Comparison of ENCODE assay signal across 18 cellular contexts in genomic region chr21:33291686-33292085, GRCh38. TPM values are rescaled to one million over a fixed set of nuclear protein-coding genes. Genes with fewer than 3 reads are reported as not detected.
DNase-seq lines count a peak whose midpoint lies in the region; ATAC-seq, FAIRE-seq and TF ChIP-seq lines count a peak whose summit lies in the region.
"Had no signal": no experiment of that assay in that cellular context is flagged by ENCODE, and none has a peak within 500 bp of the region (broad histone marks: within the 10 kb centered on the region; RNA-seq: fewer than 3 reads in every experiment).

No MANE protein-coding gene starts in this region.

- no peak for TF ChIP-seq EP300 in K562 (IDR thresholded peaks at IDR 0.05; ENCODE audit: low read length)

- FAIRE-seq in K562 (lab: Jason Lieb, UNC): no peak

- H3K9me3 ChIP-seq in BLaER1 (no peaks in the 10 kb centered on the region), OCI-LY1 (ENCODE audit: low read length) (no peaks in the 10 kb centered on the region), K562 (replicated peaks; ENCODE audit: control insufficient read depth, insufficient read depth, low read depth, low read length) (no peaks in the 10 kb centered on the region), mesenchymal stem cell (ENCODE audit: control insufficient read depth, low read length) (no peaks in the 10 kb centered on the region)
- H3K9me3 ChIP-seq: BLaER1 treated with 17β-estradiol and CSF1 and Interleukin-3, amounts not matched to agents 10 nM and 100 nM had no signal

- H3K23ac ChIP-seq in mesenchymal stem cell (ENCODE audit: low read length in 2 of 2): no peak overlapping the region

- H3K79me2 ChIP-seq in OCI-LY1 (ENCODE audit: insufficient read depth, low read length): no peaks in the 10 kb centered on the region
- no peaks in the 10 kb centered on the region for H3K79me2 ChIP-seq in K562 (ENCODE audit: control insufficient read depth, insufficient read depth, low read length)

- no peak for TF ChIP-seq RAD21 in K562 (CRISPR knock-in tag; conservative IDR thresholded peaks at IDR 0.05 in 1 of 2, IDR thresholded peaks at IDR 0.05 in 1 of 2)

- peaks cover 7% of the 10 kb centered on the region for H3K4me1 Mint-ChIP-seq in neural crest cell
- H3K4me1 Mint-ChIP-seq: H9 had no signal

- H3K27ac Mint-ChIP-seq in neural crest cell (ENCODE audit: unreplicated experiment): peak overlapping the region; percentile 90

- H2BK15ac ChIP-seq in mesenchymal stem cell (ENCODE audit: low read depth, poor library complexity, severe bottlenecking): no peak overlapping the region

- H3K27me3 ChIP-seq in BLaER1 (no peaks in the 10 kb centered on the region), OCI-LY1 (ENCODE audit: insufficient read depth, low read length) (no peaks in the 10 kb centered on the region), K562 (ENCODE audit: control insufficient read depth in 2 of 2, insufficient read depth in 2 of 2, low read length in 2 of 2) (no peaks in the 10 kb centered on the region), mesenchymal stem cell (ENCODE audit: control insufficient read depth in 1 of 2, insufficient read depth in 1 of 2, low read length in 2 of 2) (no peaks in the 10 kb centered on the region)
- H3K27me3 ChIP-seq: BLaER1 treated with 17β-estradiol and CSF1 and Interleukin-3, amounts not matched to agents 10 nM and 100 nM had no signal

- no peak overlapping the region for H3K4me3 Mint-ChIP-seq in neural crest cell
- H3K4me3 Mint-ChIP-seq: CD8-positive, alpha-beta T cell; H9 had no signal

- no peaks in the 10 kb centered on the region for H3K27me3 Mint-ChIP-seq in neural crest cell (ENCODE audit: low read depth)

- in situ Hi-C loops in K562 (cut with MboI) (no loop called here), KBM-7 (cut with MboI; ENCODE audit: low pct_unique_long_range_greater_than_20kb, low sequenced_read_pairs) (no loop called here)

- H3K79me1 ChIP-seq in mesenchymal stem cell (replicated peaks; ENCODE audit: low read length, poor library complexity, severe bottlenecking): no peaks in the 10 kb centered on the region

- H4K20me1 ChIP-seq in BLaER1: no peaks in the 10 kb centered on the region
- H4K20me1 ChIP-seq in OCI-LY1 (ENCODE audit: insufficient read depth, low read length): no peaks in the 10 kb centered on the region
- H4K20me1 ChIP-seq in K562 (replicated peaks; ENCODE audit: control insufficient read depth, insufficient read depth, low read length): no peaks in the 10 kb centered on the region

- no peak overlapping the region for H4K91ac ChIP-seq in mesenchymal stem cell (ENCODE audit: low read length)

- H2BK5ac ChIP-seq in mesenchymal stem cell (ENCODE audit: low read depth, low read length, poor library complexity, severe bottlenecking): no peak overlapping the region

- H3K9me1 ChIP-seq in K562 (ENCODE audit: control insufficient read depth, insufficient read depth, low read length): no peaks in the 10 kb centered on the region

- H2BK12ac ChIP-seq in mesenchymal stem cell (ENCODE audit: low read length in 2 of 2): no peak overlapping the region

- 0 out of 2 replicates have a peak, but pooled peaks cover 4% of the 10 kb centered on the region for H3F3A ChIP-seq in OCI-LY1 (ENCODE audit: insufficient read depth, low read length)

- TF ChIP-seq CTCF in OCI-LY1 (IDR thresholded peaks at IDR 0.05; ENCODE audit: low read length) (no peak), K562 (IDR thresholded peaks at IDR 0.05 in 2 of 3, conservative IDR thresholded peaks at IDR 0.05 in 1 of 3; ENCODE audit: insufficient read depth in 2 of 3, low read depth in 1 of 3, low read length in 3 of 3) (no peak), neural crest cell (conservative IDR thresholded peaks at IDR 0.05) (no peak), GM10248 (IDR thresholded peaks at IDR 0.05; ENCODE audit: control extremely low read depth, extremely low read depth, low read depth, missing control alignments) (no peak)

- CTCF ChIA-PET in K562 (lab: Yijun Ruan, JAX; ENCODE audit: low intra/inter-chr PET ratio): no interaction called here
- CTCF ChIA-PET in GM10248 (lab: Yijun Ruan, JAX): interaction anchor here (1.6 kb wide), 1 partner anchor 12 kb away, joined by 3 read pairs; no protein-coding TSS in a partner anchor

- no peak overlapping the region for H2AK5ac ChIP-seq in mesenchymal stem cell (ENCODE audit: low read length, severe bottlenecking)

- no peak overlapping the region for H2BK120ac ChIP-seq in mesenchymal stem cell (ENCODE audit: low read depth, low read length)

- no TSS peak for BruUV-seq in K562 (replicated peaks; lab: Mats Ljungman, UMichigan)

- H3K36me3 Mint-ChIP-seq in neural crest cell (ENCODE audit: low read depth): peaks cover 6% of the 10 kb centered on the region

- H3K27ac ChIP-seq in BLaER1 (0 out of 2 replicates have a peak overlapping the region, but pooled peaks have one; percentile 36), OCI-LY1 (ENCODE audit: low read depth, low read length, poor library complexity, severe bottlenecking) (peak overlapping the region; percentile 96), K562 (ENCODE audit: extremely low read depth, low read depth, low read length) (no peak overlapping the region), mesenchymal stem cell (ENCODE audit: low read length, poor library complexity, severe bottlenecking) (no peak overlapping the region)
- H3K27ac ChIP-seq: BLaER1 treated with 17β-estradiol and CSF1 and Interleukin-3, amounts not matched to agents 10 nM and 100 nM had no signal

- intact Hi-C loops in K562 (cut with micrococcal nuclease): no loop called here

- POLR2A ChIA-PET in K562 (lab: Yijun Ruan, JAX): no interaction called here
- POLR2A ChIA-PET in GM10248 (lab: Yijun Ruan, JAX): no interaction called here

- H3K4ac ChIP-seq in mesenchymal stem cell (ENCODE audit: low read depth in 1 of 2, low read length in 2 of 2): no peak overlapping the region

- H3K9ac ChIP-seq in BLaER1 (no peak overlapping the region), OCI-LY1 (ENCODE audit: low read length) (no peak overlapping the region), K562 (ENCODE audit: insufficient read depth in 1 of 2, low read depth in 2 of 2, low read length in 2 of 2) (no peak overlapping the region), mesenchymal stem cell (ENCODE audit: low read length) (no peak overlapping the region)

- no peaks in the 10 kb centered on the region for H3K9me2 ChIP-seq in OCI-LY1 (ENCODE audit: low read depth, low read length)

- 84% methylated on average over 9 of the region's 9 CpGs for WGBS in K562 (ENCODE audit: insufficient coverage, low coverage, missing lambda C conversion rate)
- 96% methylated on average over 8 of the region's 9 CpGs for WGBS in mesenchymal stem cell

- H3K4me1 ChIP-seq in BLaER1 (peaks cover 59% of the 10 kb centered on the region), OCI-LY1 (ENCODE audit: insufficient read depth, low read length, severe bottlenecking) (peaks cover 61% of the 10 kb centered on the region), K562 (replicated peaks in 1 of 2; ENCODE audit: control insufficient read depth in 2 of 2, insufficient read depth in 2 of 2, low read length in 2 of 2) (peaks cover 3 to 8% of the 10 kb centered on the region in 2 experiments; a peak in 3 of 5 replicates), mesenchymal stem cell (ENCODE audit: control insufficient read depth, insufficient read depth, low read depth, low read length) (peaks cover 13% of the 10 kb centered on the region)

- no peak for TF ChIP-seq POLR2A in K562 (conservative IDR thresholded peaks at IDR 0.05)

- H3K18ac ChIP-seq in mesenchymal stem cell (ENCODE audit: low read depth in 1 of 2, low read length in 2 of 2): no peak overlapping the region

- H3K4me3 ChIP-seq in BLaER1: no peak overlapping the region
- H3K4me3 ChIP-seq in OCI-LY1 (ENCODE audit: low read depth, low read length, poor library complexity, severe bottlenecking): no peak overlapping the region
- no peak overlapping the region for H3K4me3 ChIP-seq in K562
- no peak overlapping the region for H3K4me3 ChIP-seq in mesenchymal stem cell (ENCODE audit: insufficient read depth in 1 of 2, low read depth in 1 of 2, low read length in 2 of 2)
- H3K4me3 ChIP-seq: BLaER1 treated with 17β-estradiol and CSF1 and Interleukin-3, amounts not matched to agents 10 nM and 100 nM had no signal

- no peak overlapping the region for H3K4me2 ChIP-seq in BLaER1
- H3K4me2 ChIP-seq in OCI-LY1 (ENCODE audit: low read length): no peak overlapping the region
- H3K4me2 ChIP-seq in K562 (ENCODE audit: insufficient read depth, low read length): no peak overlapping the region
- no peak overlapping the region for H3K4me2 ChIP-seq in mesenchymal stem cell (ENCODE audit: low read length, poor library complexity, severe bottlenecking)

- H2AFZ ChIP-seq in OCI-LY1 (ENCODE audit: low read length): no peak overlapping the region
- H2AFZ ChIP-seq in K562 (ENCODE audit: low read depth, low read length): no peak overlapping the region
- no peak overlapping the region for H2AFZ ChIP-seq in mesenchymal stem cell (ENCODE audit: low read depth, low read length)

- DNase-seq in K562 (ENCODE audit: extremely low read depth in 1 of 4, low spot score in 3 of 4) (no peak), neural crest cell (ENCODE audit: low read depth, low spot score) (no peak), GM10248 (ENCODE audit: extremely low spot score) (no peak), KBM-7 (no peak), mesenchymal stem cell (no peak)
- DNase-seq: 8988T; AML-193; CD8-positive, alpha-beta T cell; COR-L47; DND-41; GDM1; GOT3; H9; IMR-90 had no signal

- H3K9me3 Mint-ChIP-seq in neural crest cell: no peaks in the 10 kb centered on the region
- H3K9me3 Mint-ChIP-seq: CD8-positive, alpha-beta T cell; H9 had no signal

- no peak for ATAC-seq in K562
- no peak for ATAC-seq in GM21576 (IDR thresholded peaks at IDR 0.05; ENCODE audit: unreplicated experiment)
- ATAC-seq: CD8-positive, alpha-beta T cell had no signal

- H3K14ac ChIP-seq in mesenchymal stem cell (ENCODE audit: low read length in 2 of 2): no peak overlapping the region

- no peak overlapping the region for H4K8ac ChIP-seq in mesenchymal stem cell (ENCODE audit: low read length)

- H3K36me3 ChIP-seq in BLaER1 (peaks cover 62% of the 10 kb centered on the region), OCI-LY1 (ENCODE audit: insufficient read depth, low read length) (peaks cover 67% of the 10 kb centered on the region), K562 (ENCODE audit: control insufficient read depth, insufficient read depth, low read length) (peaks cover 12% of the 10 kb centered on the region; the same call in 2 of the 3 replicates), mesenchymal stem cell (ENCODE audit: control insufficient read depth in 1 of 2, insufficient read depth in 2 of 2, low read depth in 1 of 2, low read length in 2 of 2) (peaks cover 38 to 55% of the 10 kb centered on the region in 2 experiments)

RNA-seq across cellular contexts. Expression of gene IL10RB, which starts 25.5 kb away (rescaled TPM):
- 29.7 and 42.2 TPM in 2 replicates for total RNA-seq in K562 (2011; cell fraction: chromatin; rRNA removed; ENCODE audit: low replicate concordance)
- 53.8 and 58.4 TPM in 2 replicates for total RNA-seq in K562 (2011; cell fraction: nucleolus; rRNA removed)
- total RNA-seq in K562 (2011; cell fraction: nucleoplasm; rRNA removed): 50.7 and 54.7 TPM in 2 replicates
- total RNA-seq in K562 (2014; rRNA removed) (25.3 and 31.2 TPM in 2 replicates), K562 (2014; rRNA removed; fragmentation: Illumina TruSeq; extraction: Trizol) (21.3 and 23.0 TPM in 2 replicates), K562 (2015; rRNA removed; fragmentation: Illumina TruSeq; extraction: Trizol) (25.1 and 25.3 TPM in 2 replicates), K562 (2021) (17.5 TPM in 2 replicates), neural crest cell (5.8 and 7.1 TPM in 2 replicates)
- polyA plus RNA-seq in K562 (2011; rRNA removed) (29.9 and 33.1 TPM in 2 replicates), K562 (2014; fragmentation: Illumina TruSeq; extraction: Trizol) (29.6 and 33.8 TPM in 2 replicates), K562 (2014; fragmentation: Nextera tagmentation; extraction: Ambion mirVana) (10 to 100 TPM; 10.9 to 14.7 TPM), K562 (2014; rRNA removed) (19.3 and 22.1 TPM in 2 replicates)
- 26.0 and 37.2 TPM in 2 replicates for polyA plus RNA-seq in K562 (2011; cell fraction: cytosol; rRNA removed)
- 11.5 and 12.0 TPM in 2 replicates for polyA plus RNA-seq in K562 (2011; cell fraction: nucleus; rRNA removed)
- polyA plus RNA-seq in K562 (2012): 26.1 and 35.7 TPM in 2 replicates
- 36.6 and 39.8 TPM in 2 replicates for polyA minus RNA-seq in K562 (2011; rRNA and poly(A)+ RNA removed)
- 17.2 and 27.0 TPM in 2 replicates for polyA minus RNA-seq in K562 (2011; cell fraction: cytosol; rRNA and poly(A)+ RNA removed)
- 8.1 and 12.9 TPM in 2 replicates for polyA minus RNA-seq in K562 (2011; cell fraction: nucleus; rRNA and poly(A)+ RNA removed)
- 30.1 TPM for polyA plus RNA-seq in mesenchymal stem cell (2013, experiment 1 of 2)
- 31.4 TPM for polyA plus RNA-seq in mesenchymal stem cell (2013, experiment 2 of 2)

RNA-seq across cellular contexts. Expression of gene IFNAR1, which starts 33.1 kb away (rescaled TPM):
- total RNA-seq in K562 (2011; cell fraction: chromatin; rRNA removed; ENCODE audit: low replicate concordance): 7.7 and 20.5 TPM in 2 replicates
- 8.7 and 11.3 TPM in 2 replicates for total RNA-seq in K562 (2011; cell fraction: nucleolus; rRNA removed)
- 13.3 and 24.0 TPM in 2 replicates for total RNA-seq in K562 (2011; cell fraction: nucleoplasm; rRNA removed)
- total RNA-seq in K562 (2014; rRNA removed) (8.6 TPM in 2 replicates), K562 (2014; rRNA removed; fragmentation: Illumina TruSeq; extraction: Trizol) (11.5 and 13.7 TPM in 2 replicates), K562 (2015; rRNA removed; fragmentation: Illumina TruSeq; extraction: Trizol) (10.2 and 12.7 TPM in 2 replicates), K562 (2021) (23.7 and 24.2 TPM in 2 replicates), neural crest cell (18.0 and 18.9 TPM in 2 replicates)
- polyA plus RNA-seq in K562 (2011; rRNA removed) (10.4 and 10.8 TPM in 2 replicates), K562 (2014; fragmentation: Illumina TruSeq; extraction: Trizol) (17.2 and 20.9 TPM in 2 replicates), K562 (2014; fragmentation: Nextera tagmentation; extraction: Ambion mirVana) (10 to 100 TPM; 27.4 to 31.8 TPM), K562 (2014; rRNA removed) (11.0 and 14.8 TPM in 2 replicates)
- polyA plus RNA-seq in K562 (2011; cell fraction: cytosol; rRNA removed): 5.4 and 10.1 TPM in 2 replicates
- polyA plus RNA-seq in K562 (2011; cell fraction: nucleus; rRNA removed): 2.8 and 3.5 TPM in 2 replicates
- 20.0 and 32.3 TPM in 2 replicates for polyA plus RNA-seq in K562 (2012)
- polyA minus RNA-seq in K562 (2011; rRNA and poly(A)+ RNA removed): 21.6 and 28.4 TPM in 2 replicates
- polyA minus RNA-seq in K562 (2011; cell fraction: cytosol; rRNA and poly(A)+ RNA removed): 10.5 and 11.9 TPM in 2 replicates
- polyA minus RNA-seq in K562 (2011; cell fraction: nucleus; rRNA and poly(A)+ RNA removed): 6.2 and 12.8 TPM in 2 replicates
- 40.6 TPM for polyA plus RNA-seq in mesenchymal stem cell (2013, experiment 1 of 2)
- 40.4 TPM for polyA plus RNA-seq in mesenchymal stem cell (2013, experiment 2 of 2)

Comparison
In these comparisons a context has a peak if more than half of its experiments do, and no peak if none do; other contexts are left out.
1. H3K27ac ChIP-seq: peak in BLaER1 (single experiment) and OCI-LY1 (single experiment); none in K562 (single experiment) and mesenchymal stem cell (single experiment).